Comparison of ENCODE assay signal across 20 cellular contexts in genomic region chr13:49749852-49750251, GRCh38.
"Had no signal": no experiment of that assay in that cellular context is flagged by ENCODE, and none has a peak within 500 bp of the region (broad histone marks: within the 10 kb centered on the region; RNA-seq: fewer than 3 reads in every experiment).

No MANE protein-coding gene starts in this region.

- H3K4me1 ChIP-seq: sigmoid colon, vagina had no signal

- H3K27ac ChIP-seq: left lung, sigmoid colon, thoracic aorta, vagina had no signal

- H3K9me3 ChIP-seq: left lung, sigmoid colon, thoracic aorta, vagina had no signal

- H3K27me3 ChIP-seq: left lung, sigmoid colon, vagina had no signal

- H3K4me3 ChIP-seq: left lung, sigmoid colon, thoracic aorta, vagina had no signal

- ATAC-seq: activated CD4-positive, alpha-beta T cell treated with anti-CD3 and anti-CD28 coated beads for 36 hours; activated T-helper 17 cell treated with anti-CD3 and anti-CD28 coated beads, Interleukin-2, amount 50 U/mL, for 72 hours; left lung; natural killer cell treated with Interleukin-12 subunit alpha and Interleukin-12 subunit beta and Interleukin-15 and Interleukin-18, amount 100 ng/mL, for 72 hours; T-cell; WTC11 had no signal

- DNase-seq: activated CD4-positive, alpha-beta T cell treated with anti-CD3 and anti-CD28 coated beads for 36 hours; activated CD4-positive, alpha-beta T cell treated with anti-CD3 and anti-CD28 coated beads, Interleukin-2, amount 50 U/mL, for 4 hours; activated CD8-positive, alpha-beta memory T cell treated with anti-CD3 and anti-CD28 coated beads for 24 hours; activated CD8-positive, alpha-beta memory T cell treated with anti-CD3 and anti-CD28 coated beads, Interleukin-2, amount 50 U/mL, for 4 hours; activated T-cell treated with anti-CD3 and anti-CD28 coated beads, Interleukin-2, amount 50 U/mL, for 24 hours; immature natural killer cell; kidney glomerular epithelial cell; left lung; midbrain; retina; sigmoid colon; stimulated activated CD4-positive, alpha-beta T cell treated with anti-CD3 and anti-CD28 coated beads, Interleukin-4, amount 100 ng/mL, for 1 hour; stimulated activated naive CD4-positive, alpha-beta T cell treated with Interleukin-2 at 50 U/mL for 16 hours; T-cell; T-helper 9 cell had no signal
